Comparison of ENCODE assay signal across 18 cellular contexts in genomic region chr12:3085341-3086125, GRCh38. TPM values are rescaled to one million over a fixed set of nuclear protein-coding genes. Genes with fewer than 3 reads are reported as not detected.
A peak's percentile ranks its signal among the peaks of the same experiment; 100 is the strongest.
DNase-seq lines count a peak whose midpoint lies in the region; ATAC-seq and TF ChIP-seq lines count a peak whose summit lies in the region.
"Had no signal": no experiment of that assay in that cellular context is flagged by ENCODE, and none has a peak within 500 bp of the region (broad histone marks: within the 10 kb centered on the region; RNA-seq: fewer than 3 reads in every experiment).

No MANE protein-coding gene starts in this region.

- no peak for ATAC-seq in lower lobe of right lung
- no peak for ATAC-seq in GM18505 (IDR thresholded peaks at IDR 0.05; ENCODE audit: unreplicated experiment)
- ATAC-seq: activated CD8-positive, alpha-beta memory T cell treated with anti-CD3 and anti-CD28 coated beads, Interleukin-2, amount 10 ng/mL, durations not matched to agents 7 days and 5 days; GM12878; natural killer cell treated with Interleukin-12 subunit alpha and Interleukin-12 subunit beta and Interleukin-15 and Interleukin-18, amount 100 ng/mL, for 72 hours; sciatic nerve had no signal

- H3K36me3 ChIP-seq in NT2/D1 (ENCODE audit: insufficient read depth, insufficient read length, low read length) (peaks cover 22% of the 10 kb centered on the region), esophagus (ENCODE audit: control insufficient read depth in 2 of 2, insufficient read depth in 2 of 2, low read length in 1 of 2) (peaks cover 0 to 3% of the 10 kb centered on the region in 2 donors), lower lobe of right lung (no peaks in the 10 kb centered on the region), stomach smooth muscle (ENCODE audit: control insufficient read depth in 2 of 2, insufficient read depth in 2 of 2, low read length in 2 of 2) (peaks cover 3 to 12% of the 10 kb centered on the region in 2 donors)
- H3K36me3 ChIP-seq: colonic mucosa had no signal

- DNase-seq in NT2/D1 (ENCODE audit: low read depth, low spot score) = no peak
- no peak for DNase-seq in lower lobe of right lung
- no peak for DNase-seq in superior temporal gyrus (ENCODE audit: extremely low spot score)
- no peak for DNase-seq in stimulated activated naive CD4-positive, alpha-beta T cell (lab: John Stamatoyannopoulos, UW)
- DNase-seq: activated CD4-positive, CD25-positive, alpha-beta regulatory T cell treated with anti-CD3 and anti-CD28 coated beads, Interleukin-2, amount 50 U/mL, for 72 hours; activated CD8-positive, alpha-beta memory T cell treated with anti-CD3 and anti-CD28 coated beads, Interleukin-2, amount 10 ng/mL, durations not matched to agents 7 days and 5 days; activated effector memory CD4-positive, alpha-beta T cell treated with anti-CD3 and anti-CD28 coated beads, Interleukin-2, amount 50 U/mL, for 16 hours; colonic mucosa; HCEC 1CT; MM.1S; NCI-H1694 treated with DMSO at 0.1 percent for 48 hours had no signal

- no peaks in the 10 kb centered on the region for H3K9me3 ChIP-seq in NT2/D1 (ENCODE audit: insufficient read depth, low read length)
- H3K9me3 ChIP-seq in esophagus (ENCODE audit: control insufficient read depth in 2 of 2, insufficient read depth in 1 of 2, low read depth in 1 of 2, low read length in 1 of 2) = no peaks in the 10 kb centered on the region
- H3K9me3 ChIP-seq in lower lobe of right lung = no peaks in the 10 kb centered on the region
- H3K9me3 ChIP-seq in stomach smooth muscle (ENCODE audit: control insufficient read depth in 2 of 2, low read length in 2 of 2) = no peaks in the 10 kb centered on the region
- H3K9me3 ChIP-seq: colonic mucosa had no signal

- H3K9ac ChIP-seq in NT2/D1 (ENCODE audit: insufficient read length, low read depth) (peak overlapping the region; percentile 47), stomach smooth muscle (ENCODE audit: low read length in 2 of 2) (no peak overlapping the region)

- 64 to 65% methylated on average over 18 of the region's 18 CpGs for WGBS in esophagus, 2 donors

- no peak for TF ChIP-seq CTCF in lower lobe of right lung (IDR thresholded peaks at IDR 0.05)

- H3K4me1 ChIP-seq in NT2/D1 (ENCODE audit: insufficient read depth, insufficient read length) = peaks cover 38% of the 10 kb centered on the region
- H3K4me1 ChIP-seq in esophagus (ENCODE audit: control insufficient read depth in 2 of 2, insufficient read depth in 2 of 2, low read length in 1 of 2) = peaks cover 2 to 11% of the 10 kb centered on the region in 2 donors
- peaks cover 50% of the 10 kb centered on the region for H3K4me1 ChIP-seq in lower lobe of right lung
- peaks cover 20% of the 10 kb centered on the region for H3K4me1 ChIP-seq in stomach smooth muscle (ENCODE audit: control insufficient read depth, insufficient read depth, low read length)
- H3K4me1 ChIP-seq: colonic mucosa had no signal

- intact Hi-C loops in lower lobe of right lung (cut with DNase I) = no loop called here

- H3K4me3 ChIP-seq in NT2/D1 (ENCODE audit: insufficient read length, low read depth) (no peak overlapping the region), esophagus (ENCODE audit: low read depth in 1 of 2, low read length in 2 of 2) (no peak overlapping the region), lower lobe of right lung (no peak overlapping the region), stomach smooth muscle (ENCODE audit: low read length in 2 of 2) (no peak overlapping the region)
- H3K4me3 ChIP-seq: colonic mucosa, GM12878 had no signal

- TF ChIP-seq POLR2A in GM18505 (IDR thresholded peaks at IDR 0.05; ENCODE audit: borderline replicate concordance, extremely low read depth, insufficient read depth, insufficient read length) = no peak

- H3K27ac ChIP-seq in esophagus (ENCODE audit: low read depth in 2 of 2, low read length in 1 of 2) (peak overlapping the region; percentile 17 to 26), lower lobe of right lung (peak overlapping the region; percentile 66), stomach smooth muscle (ENCODE audit: low read length) (peak overlapping the region; percentile 18)
- H3K27ac ChIP-seq: colonic mucosa, epithelial cell of prostate had no signal

- H3K27me3 ChIP-seq in NT2/D1 (ENCODE audit: insufficient read depth, insufficient read length) = no peaks in the 10 kb centered on the region
- H3K27me3 ChIP-seq in esophagus (ENCODE audit: control insufficient read depth in 1 of 2, insufficient read depth in 2 of 2, low read length in 2 of 2) = no peaks in the 10 kb centered on the region
- H3K27me3 ChIP-seq in lower lobe of right lung (ENCODE audit: low read depth) = no peaks in the 10 kb centered on the region
- H3K27me3 ChIP-seq in stomach smooth muscle (ENCODE audit: control insufficient read depth in 1 of 2, insufficient read depth in 2 of 2, low read length in 2 of 2) = no peaks in the 10 kb centered on the region
- H3K27me3 ChIP-seq: colonic mucosa had no signal

RNA-seq across cellular contexts. Expression of gene TSPAN9, which starts 8.4 kb away (rescaled TPM):
- polyA plus RNA-seq in esophagus = 1 to 10 TPM; 8.2 to 9.2 TPM
- 61.1 TPM for total RNA-seq in lower lobe of right lung
- total RNA-seq: activated CD8-positive, alpha-beta memory T cell treated with anti-CD3 and anti-CD28 coated beads, Interleukin-2, amount 10 ng/mL, durations not matched to agents 7 days and 5 days had no signal
